ENCODE assay signal across 9 cellular contexts in the genomic region with DNA sequence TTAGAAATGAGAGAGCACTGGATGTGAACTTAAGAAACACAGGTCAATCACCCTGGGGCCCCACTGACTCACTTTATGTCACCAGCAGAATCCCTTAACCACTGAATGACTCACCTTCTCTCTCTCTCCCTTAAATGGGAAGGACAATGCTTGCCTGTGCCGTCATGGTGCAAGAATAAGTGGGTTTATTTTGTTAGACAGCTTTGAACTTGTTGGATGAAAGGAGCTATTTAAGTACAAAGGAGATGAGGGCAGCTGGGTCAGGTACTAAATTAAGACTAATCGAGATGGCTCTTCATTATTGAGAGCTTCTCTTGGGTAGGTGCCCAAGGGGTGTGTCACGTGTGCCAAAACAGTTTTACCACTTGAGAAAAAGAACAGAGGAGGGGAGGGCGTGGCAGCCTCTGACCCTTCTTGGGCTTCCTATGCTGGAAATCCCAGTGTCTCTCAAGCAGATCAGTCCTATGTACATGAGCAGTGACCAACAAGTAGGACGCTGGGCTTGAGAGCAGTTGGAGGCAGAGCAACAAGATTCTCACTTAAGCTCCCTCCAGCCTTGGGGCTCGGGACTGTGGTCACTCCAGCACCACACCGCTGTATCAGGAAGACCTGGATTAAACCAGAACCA. TPM values are rescaled to one million over a fixed set of nuclear protein-coding genes. Genes with fewer than 3 reads are reported as not detected.
DNase-seq lines count a peak whose midpoint lies in the region; ATAC-seq and TF ChIP-seq lines count a peak whose summit lies in the region.
"Had no signal": no experiment of that assay in that cellular context is flagged by ENCODE, and none has a peak within 500 bp of the region (broad histone marks: within the 10 kb centered on the region; RNA-seq: fewer than 3 reads in every experiment).

No MANE protein-coding gene starts in this region.

- ATAC-seq in stimulated activated naive CD8-positive, alpha-beta T cell treated with anti-CD3 and anti-CD28 coated beads, Interleukin-15, amount 100 ng/mL, for 72 hours, result peak; percentile 95
- no peak for ATAC-seq in GM19351 (IDR thresholded peaks at IDR 0.05; ENCODE audit: unreplicated experiment)
- ATAC-seq in HG02885 (IDR thresholded peaks at IDR 0.05; ENCODE audit: poor library complexity, unreplicated experiment), result no peak

- no peaks in the 10 kb centered on the region for H3K9me3 Mint-ChIP-seq in stimulated activated naive CD8-positive, alpha-beta T cell treated with anti-CD3 and anti-CD28 coated beads, Interleukin-15, amount 100 ng/mL, for 72 hours
- H3K9me3 Mint-ChIP-seq: dendritic cell treated with granulocyte-macrophage colony-stimulating factor and Interleukin-4, amounts not matched to agents 40 ng/mL and 50 ng/mL, for 4 days had no signal

- TF ChIP-seq CTCF in AG09309 (IDR thresholded peaks at IDR 0.05; ENCODE audit: control insufficient read depth, insufficient read depth, low read depth, low read length, missing control alignments) (no peak), foreskin fibroblast (IDR thresholded peaks at IDR 0.05; ENCODE audit: low read depth, low read length) (no peak)

- peaks cover 42% of the 10 kb centered on the region for H3K4me1 Mint-ChIP-seq in stimulated activated naive CD8-positive, alpha-beta T cell treated with anti-CD3 and anti-CD28 coated beads, Interleukin-15, amount 100 ng/mL, for 72 hours

- H3K4me3 ChIP-seq in AG09309 (ENCODE audit: control insufficient read depth, low read depth, low read length) (no peak overlapping the region), foreskin fibroblast (ENCODE audit: low read depth in 1 of 2, low read length in 2 of 2) (no peak overlapping the region)

- H3K27me3 Mint-ChIP-seq in stimulated activated naive CD8-positive, alpha-beta T cell treated with anti-CD3 and anti-CD28 coated beads, Interleukin-15, amount 100 ng/mL, for 72 hours, result no peaks in the 10 kb centered on the region

- H3K4me3 Mint-ChIP-seq in stimulated activated naive CD8-positive, alpha-beta T cell treated with anti-CD3 and anti-CD28 coated beads, Interleukin-15, amount 100 ng/mL, for 72 hours, result peak overlapping the region; percentile 48 to 71
- H3K4me3 Mint-ChIP-seq: dendritic cell treated with granulocyte-macrophage colony-stimulating factor and Interleukin-4, amounts not matched to agents 40 ng/mL and 50 ng/mL, for 4 days had no signal

- DNase-seq in AG09309 (ENCODE audit: low read depth) (peak; percentile 91), M059J (ENCODE audit: low read depth) (peak; percentile 100), foreskin fibroblast (peak; percentile 96 to 97), KG1 (lab: John Stamatoyannopoulos, UW) (no peak)
- DNase-seq in activated CD8-positive, alpha-beta memory T cell treated with anti-CD3 and anti-CD28 coated beads, Interleukin-2, amount 50 U/mL, for 24 hours (ENCODE audit: extremely low read depth), result peak; percentile 19
- peak; percentile 52 to 65 for DNase-seq in stimulated activated naive CD8-positive, alpha-beta T cell treated with anti-CD3 and anti-CD28 coated beads, Interleukin-15, amount 100 ng/mL, for 72 hours

- peak overlapping the region in 1 of 2 donors; percentile 87 for H3K27ac Mint-ChIP-seq in stimulated activated naive CD8-positive, alpha-beta T cell treated with anti-CD3 and anti-CD28 coated beads, Interleukin-15, amount 100 ng/mL, for 72 hours
- H3K27ac Mint-ChIP-seq: dendritic cell treated with granulocyte-macrophage colony-stimulating factor and Interleukin-4, amounts not matched to agents 40 ng/mL and 50 ng/mL, for 4 days had no signal

RNA-seq across cellular contexts. Expression of a gene that starts 6.7 kb away (rescaled TPM):
- not detected in 2 replicates for total RNA-seq in M059J (2014; rRNA removed; shearing (Covaris generic))

RNA-seq across cellular contexts. Expression of a gene that starts 20.2 kb away (rescaled TPM):
- not detected in 2 replicates for total RNA-seq in M059J (2014; rRNA removed; shearing (Covaris generic))

RNA-seq across cellular contexts. Expression of a gene that starts 22.0 kb away (rescaled TPM):
- 6.7 and 7.6 TPM in 2 replicates for total RNA-seq in M059J (2014; rRNA removed; shearing (Covaris generic))

RNA-seq across cellular contexts. Expression of a gene that starts 34.5 kb away (rescaled TPM):
- total RNA-seq in M059J (2014; rRNA removed; shearing (Covaris generic)), result 1.3 TPM in 1 of 2 replicates, not detected in the other

RNA-seq across cellular contexts. Expression of a gene that starts 36.6 kb away (rescaled TPM):
- total RNA-seq in M059J (2014; rRNA removed; shearing (Covaris generic)), result not detected in 2 replicates
